ENCODE assay signal across 8 cellular contexts in genomic region chr3:183428140-183429023, GRCh38. TPM values are rescaled to one million over a fixed set of nuclear protein-coding genes. Genes with fewer than 3 reads are reported as not detected.
A peak's percentile ranks its signal among the peaks of the same experiment; 100 is the strongest.
DNase-seq lines count a peak whose midpoint lies in the region; ATAC-seq and TF ChIP-seq lines count a peak whose summit lies in the region.

TSS of gene MCF2L2 (minus strand) at chr3:183428619. CDS start at chr3:183427977, 642 bp downstream.

- intact Hi-C loops in activated CD4-positive, alpha-beta T cell treated with anti-CD3 and anti-CD28 coated beads for 36 hours (cut with DNase I, micrococcal nuclease) = loop anchor here in 1 of 2 experiments (1.0 to 10.0 kb wide), 4 partner anchors 143 to 836 kb away; partner anchors contain the start of genes CAMK2N2 and MCCC1

- DNase-seq in NCI-H2081 (lab: John Stamatoyannopoulos, UW) = peak; percentile 87 to 88
- DNase-seq in activated CD4-positive, alpha-beta T cell treated with anti-CD3 and anti-CD28 coated beads for 36 hours = peak; percentile 92
- DNase-seq in choroid plexus epithelial cell (ENCODE audit: low read depth) = peak; percentile 35
- no peak for DNase-seq in left lobe of liver (ENCODE audit: low spot score)
- peak; percentile 80 to 82 for DNase-seq in stimulated activated CD4-positive, alpha-beta T cell treated with anti-CD3 and anti-CD28 coated beads, Interleukin-2, amount 100 ng/mL, for 24 hours
- DNase-seq in SKM-1 treated with dmso at 0.1 percent for 144 hours (lab: John Stamatoyannopoulos, UW; ENCODE audit: unreplicated experiment) = no peak

- no peaks in the 10 kb centered on the region for H3K36me3 Mint-ChIP-seq in activated CD4-positive, alpha-beta T cell treated with anti-CD3 and anti-CD28 coated beads for 36 hours (ENCODE audit: low read depth)

- POLR2A ChIA-PET in activated CD4-positive, alpha-beta T cell treated with anti-CD3 and anti-CD28 coated beads for 36 hours (lab: Charles Lee) = interaction anchor here (0.6 kb wide), 2 partner anchors 49 to 233 kb away, joined by 3 read pairs; no protein-coding TSS in a partner anchor

- CTCF ChIA-PET in activated CD4-positive, alpha-beta T cell treated with anti-CD3 and anti-CD28 coated beads for 36 hours (lab: Charles Lee) = interaction anchor here (0.5 to 1.6 kb wide), 12 partner anchors 10 to 339 kb away, joined by 3 to 5 read pairs (median 3); no protein-coding TSS in a partner anchor

- peak within 1 kb of the TSS; percentile 79 for H3K4me3 Mint-ChIP-seq in activated CD4-positive, alpha-beta T cell treated with anti-CD3 and anti-CD28 coated beads for 36 hours

- no peak for TF ChIP-seq CTCF in choroid plexus epithelial cell (conservative IDR thresholded peaks at IDR 0.05; ENCODE audit: low read depth, low read length)

- peaks cover 11% of the 10 kb centered on the region for H3K27me3 Mint-ChIP-seq in activated CD4-positive, alpha-beta T cell treated with anti-CD3 and anti-CD28 coated beads for 36 hours

- H3K27ac Mint-ChIP-seq in activated CD4-positive, alpha-beta T cell treated with anti-CD3 and anti-CD28 coated beads for 36 hours = peak within 1 kb of the TSS; percentile 79

- H3K4me1 Mint-ChIP-seq in activated CD4-positive, alpha-beta T cell treated with anti-CD3 and anti-CD28 coated beads for 36 hours = peaks cover 43% of the 10 kb centered on the region

- H3K4me3 ChIP-seq in GM08714 (ENCODE audit: low read length) (peak within 1 kb of the TSS; percentile 69), choroid plexus epithelial cell (ENCODE audit: low read depth, low read length) (peak within 1 kb of the TSS; percentile 68)

- peak; percentile 65 for ATAC-seq in HG02642 (IDR thresholded peaks at IDR 0.05; ENCODE audit: poor library complexity, unreplicated experiment)
- peak; percentile 85 for ATAC-seq in activated CD4-positive, alpha-beta T cell treated with anti-CD3 and anti-CD28 coated beads for 36 hours
- ATAC-seq in left lobe of liver = peak; percentile 59

- no peaks in the 10 kb centered on the region for H3K9me3 Mint-ChIP-seq in activated CD4-positive, alpha-beta T cell treated with anti-CD3 and anti-CD28 coated beads for 36 hours (ENCODE audit: low read depth)

RNA-seq across cellular contexts. Expression of gene MCF2L2, which starts in this region (rescaled TPM):
- total RNA-seq in activated CD4-positive, alpha-beta T cell treated with anti-CD3 and anti-CD28 coated beads for 36 hours = 1 to 10 TPM; 1.9 to 2.3 TPM
- 0.13 TPM for total RNA-seq in left lobe of liver

Comparison
In these comparisons a context has a peak if more than half of its experiments do, and no peak if none do; other contexts are left out.
1. Peak in ATAC-seq in left lobe of liver; RNA of the gene not detected or under 1 TPM.
2. DNase-seq: peak in NCI-H2081 (2 of 2), activated CD4-positive, alpha-beta T cell treated with anti-CD3 and anti-CD28 coated beads for 36 hours (single experiment), choroid plexus epithelial cell (single experiment) and stimulated activated CD4-positive, alpha-beta T cell treated with anti-CD3 and anti-CD28 coated beads, Interleukin-2, amount 100 ng/mL, for 24 hours (2 of 2); none in left lobe of liver (single experiment) and SKM-1 treated with dmso at 0.1 percent for 144 hours (single experiment).
3. Peak in every context shown above with its lines, with median percentiles within 50 percentile points of each other: ATAC-seq.